Comparison of ENCODE assay signal across 1 cellular context in genomic region chr22:20458530-20459151, GRCh38.
A peak's percentile ranks its signal among the peaks of the same experiment; 100 is the strongest.
TF ChIP-seq lines count a peak whose summit lies in the region.

No MANE protein-coding gene starts in this region.

TF ChIP-seq in K562, 482 proteins besides CTCF, POLR2A, EP300 and RAD21:
- no peak for TF ChIP-seq FUS (optimal IDR thresholded peaks at IDR 0.05; ENCODE audit: low read depth, low read length)
- no peak for TF ChIP-seq ZBTB7A (IDR thresholded peaks at IDR 0.05; ENCODE audit: borderline replicate concordance, control insufficient read depth, low read depth, low read length)
- 0 out of 2 replicates have a peak, but pooled peaks have one; percentile 52 for TF ChIP-seq PHB (CRISPR knock-in tag; IDR thresholded peaks at IDR 0.05)
- no peak for TF ChIP-seq EZH2 (IDR thresholded peaks at IDR 0.05; ENCODE audit: borderline replicate concordance, low read depth, low read length)
- TF ChIP-seq, protein P1, sequence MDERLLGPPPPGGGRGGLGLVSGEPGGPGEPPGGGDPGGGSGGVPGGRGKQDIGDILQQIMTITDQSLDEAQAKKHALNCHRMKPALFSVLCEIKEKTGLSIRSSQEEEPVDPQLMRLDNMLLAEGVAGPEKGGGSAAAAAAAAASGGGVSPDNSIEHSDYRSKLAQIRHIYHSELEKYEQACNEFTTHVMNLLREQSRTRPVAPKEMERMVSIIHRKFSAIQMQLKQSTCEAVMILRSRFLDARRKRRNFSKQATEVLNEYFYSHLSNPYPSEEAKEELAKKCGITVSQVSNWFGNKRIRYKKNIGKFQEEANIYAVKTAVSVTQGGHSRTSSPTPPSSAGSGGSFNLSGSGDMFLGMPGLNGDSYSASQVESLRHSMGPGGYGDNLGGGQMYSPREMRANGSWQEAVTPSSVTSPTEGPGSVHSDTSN (CRISPR knock-in tag; IDR thresholded peaks at IDR 0.05; ENCODE audit: low read depth) = 0 out of 2 replicates have a peak, but pooled peaks have one; percentile 3
- TF ChIP-seq, protein P1 (tag; conservative IDR thresholded peaks at IDR 0.05; ENCODE audit: low read depth) = no peak
- TF ChIP-seq MYC (IDR thresholded peaks at IDR 0.05; ENCODE audit: low read depth, low read length) = no peak
- TF ChIP-seq MYC (CRISPR knock-in tag; IDR thresholded peaks at IDR 0.05; ENCODE audit: borderline replicate concordance, low read depth) = no peak
- 0 out of 2 replicates have a peak, but pooled peaks have one; percentile 32 for TF ChIP-seq SRSF3 (IDR thresholded peaks at IDR 0.05; ENCODE audit: insufficient read depth, low read length)
- no peak for TF ChIP-seq LCOR (CRISPR knock-in tag; IDR thresholded peaks at IDR 0.05)
- no peak for TF ChIP-seq BRCA1 (IDR thresholded peaks at IDR 0.05)
- TF ChIP-seq BRCA1 (CRISPR knock-in tag; IDR thresholded peaks at IDR 0.05) = peak; percentile 14; the same call in 1 of the 2 replicates
- TF ChIP-seq SFPQ (IDR thresholded peaks at IDR 0.05; ENCODE audit: low read depth, low read length) = no peak
- TF ChIP-seq MTA3 (IDR thresholded peaks at IDR 0.05; ENCODE audit: borderline replicate concordance) = no peak
- no peak for TF ChIP-seq SPI1 (IDR thresholded peaks at IDR 0.05; ENCODE audit: borderline replicate concordance, low read depth, low read length)
- TF ChIP-seq ZC3H11A (IDR thresholded peaks at IDR 0.05; ENCODE audit: low read depth, low read length) = no peak
- TF ChIP-seq CBFB (CRISPR knock-in tag; IDR thresholded peaks at IDR 0.05) = no peak
- TF ChIP-seq MYBL2 (IDR thresholded peaks at IDR 0.05; ENCODE audit: low read depth) = no peak
- 0 out of 2 replicates have a peak, but pooled peaks have one; percentile 76 for TF ChIP-seq MYBL2 (CRISPR knock-in tag; IDR thresholded peaks at IDR 0.05; ENCODE audit: borderline replicate concordance)
- TF ChIP-seq FOXK2 (conservative IDR thresholded peaks at IDR 0.05 in 1 of 2, IDR thresholded peaks at IDR 0.05 in 1 of 2; ENCODE audit: low read depth in 2 of 2) = no peak
- no peak for TF ChIP-seq SMC3 (conservative IDR thresholded peaks at IDR 0.05; ENCODE audit: insufficient read depth, low read depth, low read length)
- TF ChIP-seq POLR2B (IDR thresholded peaks at IDR 0.05; ENCODE audit: low read depth, partially characterized antibody) = peak; percentile 30
- no peak for TF ChIP-seq HDAC8 (tag; IDR thresholded peaks at IDR 0.05)
- peak; percentile 44 for TF ChIP-seq HNRNPLL (IDR thresholded peaks at IDR 0.05; ENCODE audit: low read depth, low read length, poor library complexity, severe bottlenecking)
- no peak for TF ChIP-seq ZNF316 (IDR thresholded peaks at IDR 0.05)
- peak; percentile 30 for TF ChIP-seq SNRNP70 (optimal IDR thresholded peaks at IDR 0.05; ENCODE audit: low read depth, low read length)
- no peak for TF ChIP-seq ZNF79 (CRISPR knock-in tag; IDR thresholded peaks at IDR 0.05; ENCODE audit: low read depth)
- TF ChIP-seq, protein P2, sequence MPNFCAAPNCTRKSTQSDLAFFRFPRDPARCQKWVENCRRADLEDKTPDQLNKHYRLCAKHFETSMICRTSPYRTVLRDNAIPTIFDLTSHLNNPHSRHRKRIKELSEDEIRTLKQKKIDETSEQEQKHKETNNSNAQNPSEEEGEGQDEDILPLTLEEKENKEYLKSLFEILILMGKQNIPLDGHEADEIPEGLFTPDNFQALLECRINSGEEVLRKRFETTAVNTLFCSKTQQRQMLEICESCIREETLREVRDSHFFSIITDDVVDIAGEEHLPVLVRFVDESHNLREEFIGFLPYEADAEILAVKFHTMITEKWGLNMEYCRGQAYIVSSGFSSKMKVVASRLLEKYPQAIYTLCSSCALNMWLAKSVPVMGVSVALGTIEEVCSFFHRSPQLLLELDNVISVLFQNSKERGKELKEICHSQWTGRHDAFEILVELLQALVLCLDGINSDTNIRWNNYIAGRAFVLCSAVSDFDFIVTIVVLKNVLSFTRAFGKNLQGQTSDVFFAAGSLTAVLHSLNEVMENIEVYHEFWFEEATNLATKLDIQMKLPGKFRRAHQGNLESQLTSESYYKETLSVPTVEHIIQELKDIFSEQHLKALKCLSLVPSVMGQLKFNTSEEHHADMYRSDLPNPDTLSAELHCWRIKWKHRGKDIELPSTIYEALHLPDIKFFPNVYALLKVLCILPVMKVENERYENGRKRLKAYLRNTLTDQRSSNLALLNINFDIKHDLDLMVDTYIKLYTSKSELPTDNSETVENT (CRISPR knock-in tag; IDR thresholded peaks at IDR 0.05) = 0 out of 2 replicates have a peak, but pooled peaks have one; percentile 39
- TF ChIP-seq ZNF263 (CRISPR knock-in tag; IDR thresholded peaks at IDR 0.05; ENCODE audit: borderline replicate concordance) = peak; percentile 80
- TF ChIP-seq DIDO1 (tag; IDR thresholded peaks at IDR 0.05; ENCODE audit: low read depth) = no peak
- TF ChIP-seq KLF16 (IDR thresholded peaks at IDR 0.05) = no peak
- TF ChIP-seq NFXL1 (CRISPR knock-in tag; IDR thresholded peaks at IDR 0.05) = no peak
TF ChIP-seq in K562: peak in this region for 10.
